In the genomic region with DNA sequence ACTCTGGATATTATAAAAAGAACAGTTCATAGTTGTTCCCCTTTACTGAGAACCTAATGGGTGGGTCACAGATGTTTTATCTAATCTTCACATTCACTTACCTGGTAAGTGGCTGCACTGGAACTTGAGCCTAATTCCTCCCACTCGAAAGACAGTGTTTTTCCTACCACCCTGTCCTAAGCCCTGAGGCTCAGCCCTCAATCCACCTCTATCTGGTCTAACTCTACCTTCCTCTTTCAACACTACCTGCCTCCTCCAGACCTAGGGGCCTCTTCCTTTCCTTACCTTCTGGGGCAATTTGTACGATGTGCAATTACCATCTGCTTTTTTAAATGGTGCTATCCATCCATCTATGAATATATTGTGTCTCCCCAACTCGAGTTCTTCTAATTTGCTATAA, we compare ENCODE assay signal across 14 cellular contexts. TPM values are rescaled to one million over a fixed set of nuclear protein-coding genes. Genes with fewer than 3 reads are reported as not detected.
DNase-seq lines count a peak whose midpoint lies in the region; ATAC-seq, FAIRE-seq and TF ChIP-seq lines count a peak whose summit lies in the region.
"Had no signal": no experiment of that assay in that cellular context is flagged by ENCODE, and none has a peak within 500 bp of the region (broad histone marks: within the 10 kb centered on the region; RNA-seq: fewer than 3 reads in every experiment).

No MANE protein-coding gene starts in this region.

- H3K14ac ChIP-seq in mesenchymal stem cell (ENCODE audit: low read length in 2 of 2) = no peak overlapping the region

- H3K4ac ChIP-seq in mesenchymal stem cell (ENCODE audit: low read depth in 1 of 2, low read length in 2 of 2) = no peak overlapping the region

- no peak overlapping the region for H3K4me3 Mint-ChIP-seq in nephron progenitor cell
- H3K4me3 Mint-ChIP-seq: GM23338 had no signal

- no peak overlapping the region for H2AFZ ChIP-seq in mesenchymal stem cell (ENCODE audit: low read depth, low read length)
- H2AFZ ChIP-seq: GM23338 had no signal

- H3K36me3 ChIP-seq in mesenchymal stem cell (ENCODE audit: control insufficient read depth in 1 of 2, insufficient read depth in 2 of 2, low read depth in 1 of 2, low read length in 2 of 2) = no peaks in the 10 kb centered on the region
- H3K36me3 ChIP-seq: BE2C, vagina had no signal

- peak; percentile 70 to 71; a peak in 5 of 6 replicates for ATAC-seq in A549
- no peak for ATAC-seq in GM18511 (IDR thresholded peaks at IDR 0.05; ENCODE audit: unreplicated experiment)
- ATAC-seq in GM19455 (IDR thresholded peaks at IDR 0.05; ENCODE audit: unreplicated experiment) = no peak

- POLR2A ChIA-PET in A549 (lab: Yijun Ruan, JAX) = interaction anchor here (0.6 to 1.5 kb wide), 5 partner anchors 19 to 253 kb away, joined by 3 to 16 read pairs (median 4); a partner anchor contains a TSS

- WGBS in A549 (ENCODE audit: missing lambda C conversion rate) = 45% methylated on average over 3 of the region's 3 CpGs
- WGBS in mesenchymal stem cell = 89% methylated on average over 3 of the region's 3 CpGs

- no peak overlapping the region for H2BK5ac ChIP-seq in mesenchymal stem cell (ENCODE audit: low read depth, low read length, poor library complexity, severe bottlenecking)

- no peak for TF ChIP-seq CTCF in A549 (IDR thresholded peaks at IDR 0.05)
- no peak for TF ChIP-seq CTCF in nephron progenitor cell (IDR thresholded peaks at IDR 0.05)

- no peak for FAIRE-seq in A549 (lab: Jason Lieb, UNC)
- FAIRE-seq: bronchial epithelial cell had no signal

- no peaks in the 10 kb centered on the region for H3K79me1 ChIP-seq in mesenchymal stem cell (replicated peaks; ENCODE audit: low read length, poor library complexity, severe bottlenecking)

- H3K4me1 ChIP-seq in A549 (peaks cover 25% of the 10 kb centered on the region), mesenchymal stem cell (ENCODE audit: control insufficient read depth, insufficient read depth, low read depth, low read length) (no peaks in the 10 kb centered on the region)

- H3K4me3 ChIP-seq in A549 (0 out of 3 replicates have a peak overlapping the region, but pooled peaks have one; percentile 5), mesenchymal stem cell (ENCODE audit: insufficient read depth in 1 of 2, low read depth in 1 of 2, low read length in 2 of 2) (no peak overlapping the region)
- H3K4me3 ChIP-seq: GM23338, vagina had no signal

- H3K9me3 Mint-ChIP-seq in nephron progenitor cell = peaks cover 4% of the 10 kb centered on the region
- H3K9me3 Mint-ChIP-seq: activated naive CD4-positive, alpha-beta T cell treated with anti-CD3 and anti-CD28 coated beads for 36 hours; GM23338 had no signal

- H3K4me1 Mint-ChIP-seq in nephron progenitor cell = peaks cover 8% of the 10 kb centered on the region
- H3K4me1 Mint-ChIP-seq: GM23338 had no signal

- TF ChIP-seq RAD21 in A549 (conservative IDR thresholded peaks at IDR 0.05 in 1 of 2, IDR thresholded peaks at IDR 0.05 in 1 of 2) = no peak

- no peak overlapping the region for H2BK15ac ChIP-seq in mesenchymal stem cell (ENCODE audit: low read depth, poor library complexity, severe bottlenecking)

- H3K9me3 ChIP-seq in A549 (no peaks in the 10 kb centered on the region), mesenchymal stem cell (ENCODE audit: control insufficient read depth, low read length) (no peaks in the 10 kb centered on the region)
- H3K9me3 ChIP-seq: BE2C, vagina had no signal

- H3K27ac ChIP-seq in A549 = peak overlapping the region; percentile 80 to 93
- H3K27ac ChIP-seq in mesenchymal stem cell (ENCODE audit: low read length, poor library complexity, severe bottlenecking) = no peak overlapping the region
- H3K27ac ChIP-seq: vagina had no signal

- H3K18ac ChIP-seq in mesenchymal stem cell (ENCODE audit: low read depth in 1 of 2, low read length in 2 of 2) = no peak overlapping the region

- no peak overlapping the region for H4K91ac ChIP-seq in mesenchymal stem cell (ENCODE audit: low read length)

- DNase-seq in A549 (ENCODE audit: low read depth in 1 of 2, low spot score in 1 of 2) (no peak), ELF-1 (ENCODE audit: low read depth, low spot score) (peak; percentile 49), SKM-1 treated with dmso at 0.1 percent for 144 hours (lab: John Stamatoyannopoulos, UW; ENCODE audit: unreplicated experiment) (peak; percentile 57), mesenchymal stem cell (no peak), OCI-M1 (lab: John Stamatoyannopoulos, UW) (no peak), nephron progenitor cell (no peak)

- no peaks in the 10 kb centered on the region for H3K36me3 Mint-ChIP-seq in nephron progenitor cell (ENCODE audit: low read depth)
- H3K36me3 Mint-ChIP-seq: activated CD8-positive, alpha-beta memory T cell treated with anti-CD3 and anti-CD28 coated beads, Interleukin-2, amount 10 ng/mL, durations not matched to agents 7 days and 5 days had no signal

- no peak for TF ChIP-seq POLR2A in A549 (IDR thresholded peaks at IDR 0.05; ENCODE audit: low read length)

- H3K27me3 Mint-ChIP-seq in nephron progenitor cell (ENCODE audit: low read depth, poor library complexity) = peaks cover 18% of the 10 kb centered on the region

- CTCF ChIA-PET in A549 (lab: Yijun Ruan, JAX) = interaction anchor here (0.6 to 18.4 kb wide), 61 partner anchors 9 to 446 kb away, joined by 3 to 240 read pairs (median 5); a partner anchor contains a TSS

- no peaks in the 10 kb centered on the region for H3K27me3 ChIP-seq in mesenchymal stem cell (ENCODE audit: control insufficient read depth in 1 of 2, insufficient read depth in 1 of 2, low read length in 2 of 2)
- H3K27me3 ChIP-seq: BE2C, vagina had no signal

- TF ChIP-seq EP300 in A549 (IDR thresholded peaks at IDR 0.05) = no peak

- H2BK12ac ChIP-seq in mesenchymal stem cell (ENCODE audit: low read length in 2 of 2) = no peak overlapping the region

- H3K4me2 ChIP-seq in A549 (peak overlapping the region; percentile 65), mesenchymal stem cell (ENCODE audit: low read length, poor library complexity, severe bottlenecking) (no peak overlapping the region)
- H3K4me2 ChIP-seq: GM23338 had no signal

- no peak overlapping the region for H2BK120ac ChIP-seq in mesenchymal stem cell (ENCODE audit: low read depth, low read length)

- H2AK5ac ChIP-seq in mesenchymal stem cell (ENCODE audit: low read length, severe bottlenecking) = no peak overlapping the region

- H4K8ac ChIP-seq in mesenchymal stem cell (ENCODE audit: low read length) = no peak overlapping the region

- no peak overlapping the region for H3K27ac Mint-ChIP-seq in nephron progenitor cell
- H3K27ac Mint-ChIP-seq: activated naive CD4-positive, alpha-beta T cell treated with anti-CD3 and anti-CD28 coated beads for 36 hours; GM23338 had no signal

- no peak overlapping the region for H3K23ac ChIP-seq in mesenchymal stem cell (ENCODE audit: low read length in 2 of 2)

- H3K9ac ChIP-seq in mesenchymal stem cell (ENCODE audit: low read length) = peak overlapping the region; percentile 25

TF ChIP-seq in A549, 52 proteins besides CTCF, POLR2A, EP300 and RAD21:
- 0 out of 5 replicates have a peak, but pooled peaks of 1 of the 2 experiments have one; percentile 5 for TF ChIP-seq JUN (IDR thresholded peaks at IDR 0.05)
- TF ChIP-seq, protein P1, sequence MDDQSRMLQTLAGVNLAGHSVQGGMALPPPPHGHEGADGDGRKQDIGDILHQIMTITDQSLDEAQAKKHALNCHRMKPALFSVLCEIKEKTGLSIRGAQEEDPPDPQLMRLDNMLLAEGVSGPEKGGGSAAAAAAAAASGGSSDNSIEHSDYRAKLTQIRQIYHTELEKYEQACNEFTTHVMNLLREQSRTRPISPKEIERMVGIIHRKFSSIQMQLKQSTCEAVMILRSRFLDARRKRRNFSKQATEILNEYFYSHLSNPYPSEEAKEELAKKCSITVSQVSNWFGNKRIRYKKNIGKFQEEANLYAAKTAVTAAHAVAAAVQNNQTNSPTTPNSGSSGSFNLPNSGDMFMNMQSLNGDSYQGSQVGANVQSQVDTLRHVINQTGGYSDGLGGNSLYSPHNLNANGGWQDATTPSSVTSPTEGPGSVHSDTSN (IDR thresholded peaks at IDR 0.05) = no peak

RNA-seq across cellular contexts. Expression of a gene that starts 9.7 kb away (rescaled TPM):
- polyA plus RNA-seq in A549 (2011; rRNA removed) = 17.1 and 20.1 TPM in 2 replicates
- polyA plus RNA-seq in A549 (2012; cell fraction: cytosol; rRNA removed) = 18.2 and 20.9 TPM in 2 replicates
- polyA plus RNA-seq in A549 (2012; cell fraction: nucleus; rRNA removed) = 20.5 and 20.6 TPM in 2 replicates
- 57.4 to 80.8 TPM (median 77.4 TPM) in 3 replicates for polyA plus RNA-seq in A549 (2017; fragmentation: RNase III; extraction: RNeasy Plus Mini Kit Qiagen cat#74134 plus additional on column Dnase treatment)
- 34.3 and 36.5 TPM in 2 replicates for polyA minus RNA-seq in A549 (2011; rRNA and poly(A)+ RNA removed)
- 16.9 TPM for polyA plus RNA-seq in mesenchymal stem cell (2013, experiment 1 of 2)
- 15.9 TPM for polyA plus RNA-seq in mesenchymal stem cell (2013, experiment 2 of 2)

RNA-seq across cellular contexts. Expression of a gene that starts 41.9 kb away (rescaled TPM):
- polyA plus RNA-seq in A549 (2011; rRNA removed) (332 and 692 TPM in 2 replicates), A549 (2017; fragmentation: RNase III; extraction: RNeasy Plus Mini Kit Qiagen cat#74134 plus additional on column Dnase treatment) (256 to 289 TPM (median 272 TPM) in 3 replicates)
- polyA plus RNA-seq in A549 (2012; cell fraction: cytosol; rRNA removed) = 132 and 139 TPM in 2 replicates
- 112 and 147 TPM in 2 replicates for polyA plus RNA-seq in A549 (2012; cell fraction: nucleus; rRNA removed)
- 108 and 123 TPM in 2 replicates for polyA minus RNA-seq in A549 (2011; rRNA and poly(A)+ RNA removed)
- 106 TPM for polyA plus RNA-seq in mesenchymal stem cell (2013, experiment 1 of 2)
- polyA plus RNA-seq in mesenchymal stem cell (2013, experiment 2 of 2) = 107 TPM

Comparison
In these comparisons a context has a peak if more than half of its experiments do, and no peak if none do; other contexts are left out.
1. ATAC-seq: peak in A549 (2 of 2); none in GM18511 (single experiment) and GM19455 (single experiment).
2. DNase-seq: peak in ELF-1 (single experiment) and SKM-1 treated with dmso at 0.1 percent for 144 hours (single experiment); none in A549 (0 of 2), mesenchymal stem cell (single experiment), OCI-M1 (single experiment) and nephron progenitor cell (single experiment).